In genomic region chr1:230365723-230366307, GRCh38 we compare ENCODE assay signal across 14 cellular contexts.
A peak's percentile ranks its signal among the peaks of the same experiment; 100 is the strongest.
DNase-seq lines count a peak whose midpoint lies in the region; ATAC-seq, FAIRE-seq and TF ChIP-seq lines count a peak whose summit lies in the region.
"Had no signal": no experiment of that assay in that cellular context is flagged by ENCODE, and none has a peak within 500 bp of the region (broad histone marks: within the 10 kb centered on the region; RNA-seq: fewer than 3 reads in every experiment).

No MANE protein-coding gene starts in this region.

- no peak for TF ChIP-seq CTCF in mucosa of descending colon (IDR thresholded peaks at IDR 0.05)
- no peak for TF ChIP-seq CTCF in nephron progenitor cell (IDR thresholded peaks at IDR 0.05)

- H3K36me3 ChIP-seq in mucosa of descending colon (ENCODE audit: low read depth): no peaks in the 10 kb centered on the region
- H3K36me3 ChIP-seq: Peyer's patch had no signal

- H3K27ac Mint-ChIP-seq in T-helper 17 cell (no peak overlapping the region), nephron progenitor cell (no peak overlapping the region)
- H3K27ac Mint-ChIP-seq: CD4-positive, alpha-beta T cell; T-helper 2 cell treated with Interferon-gamma antibody and Interleukin-4, amounts not matched to agents 5 μg/mL and 100 μg/mL, for 36 hours had no signal

- FAIRE-seq in GM12891 (lab: Jason Lieb, UNC): no peak

- in situ Hi-C loops in SK-MEL-5 (cut with HindIII; ENCODE audit: low pct_unique_long_range_greater_than_20kb, low sequenced_read_pairs): no loop called here

- H3K27me3 Mint-ChIP-seq in T-helper 17 cell (peaks cover 52% of the 10 kb centered on the region), nephron progenitor cell (ENCODE audit: low read depth, poor library complexity) (peaks cover 10% of the 10 kb centered on the region)

- H3K4me1 ChIP-seq in mucosa of descending colon (ENCODE audit: low read depth): no peaks in the 10 kb centered on the region
- H3K4me1 ChIP-seq: Peyer's patch, testis had no signal

- H3K4me3 Mint-ChIP-seq in T-helper 17 cell (no peak overlapping the region), nephron progenitor cell (no peak overlapping the region)
- H3K4me3 Mint-ChIP-seq: CD4-positive, alpha-beta T cell; T-helper 2 cell treated with Interferon-gamma antibody and Interleukin-4, amounts not matched to agents 5 μg/mL and 100 μg/mL, for 36 hours had no signal

- peak; percentile 9 for DNase-seq in DMS153 treated with DMSO at 0.1 percent for 48 hours (lab: John Stamatoyannopoulos, UW; ENCODE audit: unreplicated experiment)
- peak; percentile 11 for DNase-seq in Jurkat, Clone E6-1 (ENCODE audit: low read depth, low spot score)
- DNase-seq in SK-MEL-5 (ENCODE audit: low read depth, low spot score): peak; percentile 50
- DNase-seq in medulla oblongata (ENCODE audit: extremely low spot score): peak; percentile 67
- DNase-seq in GM12891 (ENCODE audit: insufficient read length, low spot score): no peak
- no peak for DNase-seq in T-helper 17 cell
- DNase-seq in mucosa of descending colon: no peak
- DNase-seq in nephron progenitor cell: no peak
- DNase-seq: activated CD4-positive, alpha-beta T cell treated with anti-CD3 and anti-CD28 coated beads, Interleukin-2, amount 50 U/mL, for 4 hours; CD4-positive, alpha-beta T cell; NCI-H187 treated with DMSO at 0.1 percent for 48 hours; Peyer's patch; testis had no signal

- H3K9me3 ChIP-seq in T-helper 17 cell (ENCODE audit: control insufficient read depth, low read length, poor library complexity, severe bottlenecking) (no peaks in the 10 kb centered on the region), mucosa of descending colon (no peaks in the 10 kb centered on the region)
- H3K9me3 ChIP-seq: Peyer's patch, testis had no signal

- intact Hi-C loops in mucosa of descending colon (cut with DNase I, micrococcal nuclease): no loop called here

- no peak for ATAC-seq in T-helper 17 cell
- ATAC-seq in mucosa of descending colon: no peak

- no peaks in the 10 kb centered on the region for H3K36me3 Mint-ChIP-seq in T-helper 17 cell (ENCODE audit: low read depth)
- no peaks in the 10 kb centered on the region for H3K36me3 Mint-ChIP-seq in nephron progenitor cell (ENCODE audit: low read depth)

- H3K4me3 ChIP-seq in Jurkat, Clone E6-1 (ENCODE audit: low read length): no peak overlapping the region
- H3K4me3 ChIP-seq in mucosa of descending colon: no peak overlapping the region
- H3K4me3 ChIP-seq: Peyer's patch, testis had no signal

- H3K9me3 Mint-ChIP-seq in nephron progenitor cell: no peaks in the 10 kb centered on the region
- H3K9me3 Mint-ChIP-seq: CD4-positive, alpha-beta T cell; T-helper 2 cell treated with Interferon-gamma antibody and Interleukin-4, amounts not matched to agents 5 μg/mL and 100 μg/mL, for 36 hours had no signal

- TF ChIP-seq POLR2A in GM12891 (IDR thresholded peaks at IDR 0.05; ENCODE audit: low read depth, low read length): no peak

- peaks cover 2% of the 10 kb centered on the region for H3K4me1 Mint-ChIP-seq in T-helper 17 cell
- H3K4me1 Mint-ChIP-seq in nephron progenitor cell: peaks cover 11% of the 10 kb centered on the region

TF ChIP-seq in GM12891, 5 proteins besides CTCF, POLR2A, EP300 and RAD21:
- TF ChIP-seq POU2F2 (IDR thresholded peaks at IDR 0.05; ENCODE audit: low read depth, low read length): no peak
- TF ChIP-seq TAF1 (IDR thresholded peaks at IDR 0.05; ENCODE audit: low read depth, low read length): no peak
- no peak for TF ChIP-seq PAX5 (IDR thresholded peaks at IDR 0.05; ENCODE audit: insufficient read depth, low read length, severe bottlenecking)
- no peak for TF ChIP-seq POLR2AphosphoS5 (IDR thresholded peaks at IDR 0.05; ENCODE audit: low read depth, low read length)
- no peak for TF ChIP-seq SPI1 (IDR thresholded peaks at IDR 0.05; ENCODE audit: low read depth, low read length)

Comparison
In these comparisons a context has a peak if more than half of its experiments do, and no peak if none do; other contexts are left out.
1. DNase-seq: peak in DMS153 treated with DMSO at 0.1 percent for 48 hours (single experiment), Jurkat, Clone E6-1 (single experiment), SK-MEL-5 (single experiment) and medulla oblongata (single experiment); none in GM12891 (single experiment), T-helper 17 cell (0 of 3), mucosa of descending colon (0 of 3) and nephron progenitor cell (single experiment).